In genomic region chr20:49993301-49993751, GRCh38 we compare ENCODE assay signal across 1 cellular context.
TF ChIP-seq lines count a peak whose summit lies in the region.

No MANE protein-coding gene starts in this region.

TF ChIP-seq in K562, 482 proteins besides CTCF, POLR2A, EP300 and RAD21 (continued from another document):
- TF ChIP-seq, protein P1, sequence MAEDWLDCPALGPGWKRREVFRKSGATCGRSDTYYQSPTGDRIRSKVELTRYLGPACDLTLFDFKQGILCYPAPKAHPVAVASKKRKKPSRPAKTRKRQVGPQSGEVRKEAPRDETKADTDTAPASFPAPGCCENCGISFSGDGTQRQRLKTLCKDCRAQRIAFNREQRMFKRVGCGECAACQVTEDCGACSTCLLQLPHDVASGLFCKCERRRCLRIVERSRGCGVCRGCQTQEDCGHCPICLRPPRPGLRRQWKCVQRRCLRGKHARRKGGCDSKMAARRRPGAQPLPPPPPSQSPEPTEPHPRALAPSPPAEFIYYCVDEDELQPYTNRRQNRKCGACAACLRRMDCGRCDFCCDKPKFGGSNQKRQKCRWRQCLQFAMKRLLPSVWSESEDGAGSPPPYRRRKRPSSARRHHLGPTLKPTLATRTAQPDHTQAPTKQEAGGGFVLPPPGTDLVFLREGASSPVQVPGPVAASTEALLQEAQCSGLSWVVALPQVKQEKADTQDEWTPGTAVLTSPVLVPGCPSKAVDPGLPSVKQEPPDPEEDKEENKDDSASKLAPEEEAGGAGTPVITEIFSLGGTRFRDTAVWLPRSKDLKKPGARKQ (CRISPR knock-in tag; IDR thresholded peaks at IDR 0.05): no peak
